Comparison of ENCODE assay signal across 8 cellular contexts in the genomic region with DNA sequence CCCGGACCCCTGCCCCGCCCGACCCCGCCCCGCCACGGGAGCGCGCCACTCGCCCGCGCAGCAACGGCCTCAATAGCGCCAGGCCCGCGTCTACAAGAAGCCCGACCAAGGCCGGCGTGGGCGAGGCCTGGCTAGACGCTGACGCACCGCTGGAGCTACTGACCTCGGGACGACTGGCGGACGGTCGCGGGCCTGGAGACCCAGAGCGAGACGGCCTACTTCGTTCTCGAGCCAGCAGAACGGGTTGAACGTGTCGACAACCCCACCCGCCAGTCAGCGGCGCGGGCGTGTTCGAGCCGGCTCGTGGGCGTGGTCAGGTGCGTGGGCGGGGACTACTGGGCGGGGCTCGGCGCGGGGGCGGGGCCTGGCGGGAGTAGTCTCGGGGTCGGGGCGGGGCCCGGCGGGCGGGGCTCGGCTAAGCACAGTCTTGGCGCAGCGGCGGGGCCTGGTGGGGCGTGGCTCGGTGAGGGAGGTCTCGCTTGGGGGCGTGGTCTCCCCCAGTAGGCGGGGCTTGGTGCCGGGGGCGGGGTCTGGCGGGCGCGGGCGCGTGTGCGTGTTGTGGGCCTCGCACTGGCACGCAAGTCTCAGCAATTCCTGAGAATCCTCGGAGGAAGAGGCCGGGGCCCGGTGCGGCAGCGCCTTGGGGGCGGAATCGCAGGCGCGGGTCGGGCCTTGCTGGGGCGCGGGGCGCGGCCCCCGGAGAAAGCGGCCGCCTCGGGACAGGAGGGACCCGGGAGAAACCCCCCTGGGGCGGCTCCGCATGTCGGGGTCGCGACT. TPM values are rescaled to one million over a fixed set of nuclear protein-coding genes. Genes with fewer than 3 reads are reported as not detected.
A peak's percentile ranks its signal among the peaks of the same experiment; 100 is the strongest.
DNase-seq lines count a peak whose midpoint lies in the region; ATAC-seq and TF ChIP-seq lines count a peak whose summit lies in the region.

A gene (minus strand): TSS at position 293 of the 777 bp plus-strand sequence. CDS start 5,080 bp downstream, outside the sequence.

- H3K27ac ChIP-seq in BLaER1 treated with 17β-estradiol and CSF1 and Interleukin-3, amounts not matched to agents 10 nM and 100 nM = peak within 1 kb of the TSS; percentile 89 to 99 (median 98)
- peak within 1 kb of the TSS; percentile 96 to 100 (median 98) for H3K27ac ChIP-seq in right lobe of liver

- no peaks in the 10 kb centered on the region for H3K9me3 ChIP-seq in BLaER1 treated with 17β-estradiol and CSF1 and Interleukin-3, amounts not matched to agents 10 nM and 100 nM (replicated peaks in 1 of 11)
- no peaks in the 10 kb centered on the region for H3K9me3 ChIP-seq in right lobe of liver

- intact Hi-C loops in right lobe of liver (cut with DNase I) = no loop called here

- H3K4me2 ChIP-seq in BLaER1 treated with 17β-estradiol and CSF1 and Interleukin-3, amounts not matched to agents 10 nM and 100 nM = peak within 1 kb of the TSS; percentile 94 to 100 (median 99)

- peak within 1 kb of the TSS; percentile 81 to 100 (median 95) for H3K9ac ChIP-seq in BLaER1 treated with 17β-estradiol and CSF1 and Interleukin-3, amounts not matched to agents 10 nM and 100 nM

- peaks cover 1 to 49% (median 32%) of the 10 kb centered on the region in 11 experiments; a peak in 19 of 22 replicates for H4K20me1 ChIP-seq in BLaER1 treated with 17β-estradiol and CSF1 and Interleukin-3, amounts not matched to agents 10 nM and 100 nM

- H3K4me3 ChIP-seq in BLaER1 treated with 17β-estradiol and CSF1 and Interleukin-3, amounts not matched to agents 10 nM and 100 nM = peak within 1 kb of the TSS; percentile 67 to 94 (median 80)
- H3K4me3 ChIP-seq in right lobe of liver = peak within 1 kb of the TSS; percentile 85 to 100 (median 88)

- DNase-seq in NCI-H748 treated with DMSO at 0.1 percent for 48 hours (lab: John Stamatoyannopoulos, UW) (peak; percentile 88), dermis blood vessel endothelial cell (peak; percentile 98), right lobe of liver (peak; percentile 100)
- DNase-seq in activated CD4-positive, alpha-beta T cell treated with anti-CD3 and anti-CD28 coated beads, Interleukin-2, amount 50 U/mL, for 48 hours = peak; percentile 99
- DNase-seq in stimulated activated CD4-positive, alpha-beta T cell treated with anti-CD3 and anti-CD28 coated beads, Interleukin-4, amount 100 ng/mL, for 24 hours = peak; percentile 99

- no peak for TF ChIP-seq CTCF in right lobe of liver (IDR thresholded peaks at IDR 0.05)

- ATAC-seq in GM19372 (IDR thresholded peaks at IDR 0.05; ENCODE audit: low read depth, unreplicated experiment) (peak; percentile 62), HG03558 (IDR thresholded peaks at IDR 0.05; ENCODE audit: extremely low read depth, unreplicated experiment) (peak; percentile 15), right lobe of liver (peak; percentile 86 to 94 (median 90))

- 0% methylated on average over 13 of the region's 101 CpGs for WGBS in right lobe of liver (ENCODE audit: insufficient coverage, low coverage, low lambda C conversion rate, missing lambda C conversion rate)

- peaks cover 38 to 61% (median 49%) of the 10 kb centered on the region in 10 experiments for H3K4me1 ChIP-seq in BLaER1 treated with 17β-estradiol and CSF1 and Interleukin-3, amounts not matched to agents 10 nM and 100 nM
- H3K4me1 ChIP-seq in right lobe of liver = peaks cover 0 to 21% (median 8%) of the 10 kb centered on the region in 4 donors

- H3K27me3 ChIP-seq in BLaER1 treated with 17β-estradiol and CSF1 and Interleukin-3, amounts not matched to agents 10 nM and 100 nM = peaks cover 0 to 32% (median 28%) of the 10 kb centered on the region in 11 experiments; a peak in 21 of 22 replicates
- no peaks in the 10 kb centered on the region for H3K27me3 ChIP-seq in right lobe of liver

- TF ChIP-seq POLR2A in right lobe of liver (IDR thresholded peaks at IDR 0.05) = no peak

- peaks cover 10 to 38% (median 32%) of the 10 kb centered on the region in 11 experiments; a peak in 21 of 22 replicates for H3K36me3 ChIP-seq in BLaER1 treated with 17β-estradiol and CSF1 and Interleukin-3, amounts not matched to agents 10 nM and 100 nM
- no peaks in the 10 kb centered on the region for H3K36me3 ChIP-seq in right lobe of liver

RNA-seq across cellular contexts. Expression of the gene that starts here (rescaled TPM):
- total RNA-seq in dermis blood vessel endothelial cell (257 and 310 TPM in 2 replicates), right lobe of liver (100 to 1,000 TPM in 2 of 6 experiments, 10 to 100 TPM in 4; 66.4 to 135 (median 76.2) TPM)

Comparison
In these comparisons a context has a peak if more than half of its experiments do, and no peak if none do; other contexts are left out.
1. Peak in every context shown above with its lines: DNase-seq, ATAC-seq, H3K4me3 ChIP-seq and H3K27ac ChIP-seq.
2. ATAC-seq: peak in every context shown above with its lines; median percentile 90 in right lobe of liver; 62 in GM19372; 15 in HG03558.